ENCODE assay signal across 26 cellular contexts in the genomic region with DNA sequence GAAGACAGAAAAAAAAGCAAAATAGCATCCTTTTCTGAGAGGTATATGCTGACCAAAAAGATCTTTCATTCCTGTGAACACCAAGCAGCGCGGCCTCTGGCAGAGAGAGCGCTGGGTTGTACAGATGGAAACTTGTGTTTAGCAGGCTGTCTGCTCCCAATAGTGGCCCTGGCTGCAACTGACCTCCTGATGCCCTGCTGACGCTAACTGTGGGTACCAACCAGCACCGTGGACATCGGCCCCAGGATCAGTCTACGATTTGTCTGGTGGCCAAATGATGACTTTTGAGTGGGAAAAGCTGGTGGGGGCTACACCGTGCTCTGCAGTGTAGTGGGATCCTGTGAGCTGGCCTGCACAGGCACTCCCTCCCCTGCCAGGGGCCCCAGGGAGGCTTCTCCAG.
"Had no signal": no experiment of that assay in that cellular context is flagged by ENCODE, and none has a peak within 500 bp of the region (broad histone marks: within the 10 kb centered on the region; RNA-seq: fewer than 3 reads in every experiment).

No MANE protein-coding gene starts in this region.

- H3K4me3 Mint-ChIP-seq: activated CD4-positive, alpha-beta memory T cell treated with anti-CD3 and anti-CD28 coated beads for 36 hours; activated CD4-positive, alpha-beta T cell treated with anti-CD3 and anti-CD28 coated beads, Interleukin-2, amount 10 ng/mL, durations not matched to agents 7 days and 5 days; activated T-cell treated with anti-CD3 and anti-CD28 coated beads, Interleukin-2, amount 50 U/mL, for 72 hours had no signal

- H3K27me3 ChIP-seq: MG63 had no signal

- H3K4me3 ChIP-seq: MG63, SK-N-MC had no signal

- H3K27ac ChIP-seq: KMS-11, SK-N-MC, VCaP had no signal

- H3K4me2 ChIP-seq: KMS-11 had no signal

- H3K27me3 Mint-ChIP-seq: activated CD4-positive, alpha-beta memory T cell treated with anti-CD3 and anti-CD28 coated beads for 36 hours; activated CD4-positive, alpha-beta T cell treated with anti-CD3 and anti-CD28 coated beads, Interleukin-2, amount 10 ng/mL, durations not matched to agents 7 days and 5 days had no signal

- DNase-seq: activated CD4-positive, alpha-beta memory T cell treated with anti-CD3 and anti-CD28 coated beads for 36 hours; activated CD4-positive, alpha-beta T cell treated with anti-CD3 and anti-CD28 coated beads, Interleukin-2, amount 10 ng/mL, durations not matched to agents 7 days and 5 days; activated CD4-positive, CD25-positive, alpha-beta regulatory T cell; activated CD8-positive, alpha-beta memory T cell treated with anti-CD3 and anti-CD28 coated beads for 24 hours; activated naive CD4-positive, alpha-beta T cell treated with Interleukin-2 at 50 U/mL for 16 hours; activated T-cell treated with anti-CD3 and anti-CD28 coated beads, Interleukin-2, amount 50 U/mL, for 72 hours; MG63; MV-4-11; NCI-H1092 treated with DMSO at 0.1 percent for 48 hours; NCI-H1417 treated with DMSO at 0.1 percent for 48 hours; NCI-H1694; NCI-H2029; NCI-H2107; NCI-H2171 treated with DMSO at 0.1 percent for 48 hours; NCI-H226; NCI-H510A; NCI-H526 treated with DMSO at 0.1 percent for 48 hours; NCI-H82; RPMI8226; T-helper 2 cell; T1000 had no signal

- H3K9me3 ChIP-seq: MG63 had no signal

- H3K27ac Mint-ChIP-seq: activated CD4-positive, alpha-beta T cell treated with anti-CD3 and anti-CD28 coated beads, Interleukin-2, amount 10 ng/mL, durations not matched to agents 7 days and 5 days; activated T-cell treated with anti-CD3 and anti-CD28 coated beads, Interleukin-2, amount 50 U/mL, for 72 hours had no signal

- H3K9ac ChIP-seq: KMS-11 had no signal

- ATAC-seq: activated naive CD4-positive, alpha-beta T cell treated with anti-CD3 and anti-CD28 coated beads, Interleukin-2, amount 50 U/mL, for 72 hours; Right ventricle myocardium inferior had no signal
